22 cellular contexts compared by ENCODE assay signal in the genomic region with DNA sequence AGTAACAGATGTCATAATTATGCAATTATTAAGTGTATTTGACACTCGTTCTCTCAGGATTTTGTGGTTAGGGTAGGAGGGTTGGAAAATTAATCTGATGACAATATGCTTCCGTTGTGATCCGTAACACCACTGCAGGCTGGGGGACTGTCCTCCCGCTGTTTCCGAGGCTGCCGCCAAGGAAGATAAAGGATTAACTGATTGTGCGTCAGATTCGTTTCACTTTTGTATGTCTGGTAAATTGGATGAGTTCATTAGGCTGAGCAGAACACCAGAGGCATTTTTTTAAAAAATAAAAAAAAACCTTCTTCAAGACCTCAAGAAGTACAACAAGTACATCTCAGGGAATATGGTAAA.
DNase-seq lines count a peak whose midpoint lies in the region; ATAC-seq, FAIRE-seq and TF ChIP-seq lines count a peak whose summit lies in the region.
"Had no signal": no experiment of that assay in that cellular context is flagged by ENCODE, and none has a peak within 500 bp of the region (broad histone marks: within the 10 kb centered on the region; RNA-seq: fewer than 3 reads in every experiment).

No MANE protein-coding gene starts in this region.

- H2AFZ ChIP-seq in IMR-90 (replicated peaks; ENCODE audit: low read length, poor library complexity) (no peak overlapping the region), astrocyte (ENCODE audit: low read depth, low read length) (peak overlapping the region; percentile 41)

- no peak overlapping the region for H2BK120ac ChIP-seq in IMR-90 (ENCODE audit: low read depth, low read length)

- H3K4me3 ChIP-seq in IMR-90 (ENCODE audit: insufficient read depth, low read depth, low read length): peak overlapping the region; percentile 25; the same call in 1 of the 2 replicates
- no peak overlapping the region for H3K4me3 ChIP-seq in astrocyte (ENCODE audit: insufficient read depth, low read depth, low read length)
- no peak overlapping the region for H3K4me3 ChIP-seq in colonic mucosa
- H3K4me3 ChIP-seq: heart right ventricle, left lung, thoracic aorta had no signal

- H2BK20ac ChIP-seq in IMR-90 (ENCODE audit: low read depth, low read length): no peak overlapping the region

- H3K27ac Mint-ChIP-seq in astrocyte (ENCODE audit: unreplicated experiment): peak overlapping the region; percentile 35
- H3K27ac Mint-ChIP-seq: naive B cell had no signal

- no peaks in the 10 kb centered on the region for H3K36me3 ChIP-seq in IMR-90 (ENCODE audit: control insufficient read depth, insufficient read depth, low read length)
- H3K36me3 ChIP-seq in astrocyte (ENCODE audit: insufficient read depth, low read length): no peaks in the 10 kb centered on the region
- H3K36me3 ChIP-seq in colonic mucosa: no peaks in the 10 kb centered on the region
- H3K36me3 ChIP-seq: heart right ventricle, left lung, thoracic aorta had no signal

- BruUV-seq in IMR-90 (replicated peaks; lab: Mats Ljungman, UMichigan): no TSS peak

- peaks cover 2% of the 10 kb centered on the region for H3K36me3 Mint-ChIP-seq in astrocyte (ENCODE audit: low read depth, unreplicated experiment)
- H3K36me3 Mint-ChIP-seq: CD4-positive, CD25-positive, alpha-beta regulatory T cell; naive B cell had no signal

- intact Hi-C loops in IMR-90 (cut with micrococcal nuclease) (no loop called here), colonic mucosa (cut with DNase I) (no loop called here), Right ventricle myocardium inferior (cut with DNase I) (no loop called here)

- no peak overlapping the region for H2BK5ac ChIP-seq in IMR-90 (ENCODE audit: low read depth, low read length, poor library complexity, severe bottlenecking)

- H3K27me3 ChIP-seq in IMR-90 (ENCODE audit: control insufficient read depth, insufficient read depth, low read length) (no peaks in the 10 kb centered on the region), astrocyte (ENCODE audit: insufficient read depth, low read length) (no peaks in the 10 kb centered on the region), colonic mucosa (no peaks in the 10 kb centered on the region)

- H3K27ac ChIP-seq in IMR-90 (ENCODE audit: insufficient read depth, low read length) (no peak overlapping the region), astrocyte (ENCODE audit: low read depth, low read length) (no peak overlapping the region), colonic mucosa (no peak overlapping the region)
- H3K27ac ChIP-seq: heart right ventricle, left lung, thoracic aorta had no signal

- no peak for ATAC-seq in IMR-90 (ENCODE audit: low read depth)
- ATAC-seq in GM21825 (IDR thresholded peaks at IDR 0.05; ENCODE audit: unreplicated experiment): no peak
- ATAC-seq in Right ventricle myocardium inferior: no peak
- ATAC-seq: activated T-cell treated with anti-CD3 and anti-CD28 coated beads, Interleukin-2, amount 50 U/mL, for 4 hours; heart right ventricle; left lung had no signal

- no peak overlapping the region for H4K5ac ChIP-seq in IMR-90 (ENCODE audit: low read depth, low read length)

- no peak for TF ChIP-seq CTCF in IMR-90 (conservative IDR thresholded peaks at IDR 0.05; ENCODE audit: low read depth, low read length)
- TF ChIP-seq CTCF in astrocyte (IDR thresholded peaks at IDR 0.05; ENCODE audit: insufficient read depth, low read depth, low read length): no peak
- TF ChIP-seq CTCF in colonic mucosa (IDR thresholded peaks at IDR 0.05): no peak

- peak; percentile 55 for DNase-seq in DMS 273 (lab: John Stamatoyannopoulos, UW; ENCODE audit: unreplicated experiment)
- no peak for DNase-seq in IMR-90
- peak; percentile 39 for DNase-seq in astrocyte (ENCODE audit: low read depth)
- DNase-seq in kidney tubule cell (ENCODE audit: low spot score): peak; percentile 59
- DNase-seq in colonic mucosa: no peak
- no peak for DNase-seq in NCI-H1092 (lab: John Stamatoyannopoulos, UW)
- no peak for DNase-seq in Right ventricle myocardium inferior (ENCODE audit: missing footprints)
- DNase-seq: activated CD4-positive, alpha-beta T cell treated with anti-CD3 and anti-CD28 coated beads for 4 hours; activated T-cell treated with anti-CD3 and anti-CD28 coated beads, Interleukin-2, amount 50 U/mL, for 4 hours; CD4-positive, CD25-positive, alpha-beta regulatory T cell; cerebellar nuclear complex; heart right ventricle; left lung; naive B cell; NCI-H1048; NCI-H510A treated with DMSO at 0.1 percent for 48 hours; stimulated activated CD4-positive, alpha-beta T cell treated with anti-CD3 and anti-CD28 coated beads, Interleukin-2, amount 100 ng/mL, for 24 hours; T-helper 1 cell had no signal

- no peak overlapping the region for H3K14ac ChIP-seq in IMR-90 (replicated peaks; ENCODE audit: low read depth, low read length)

- no peak overlapping the region for H3K18ac ChIP-seq in IMR-90 (ENCODE audit: low read depth, low read length)

- H3K9me3 Mint-ChIP-seq in astrocyte (ENCODE audit: unreplicated experiment): peaks cover 2% of the 10 kb centered on the region

- no peak overlapping the region for H2BK15ac ChIP-seq in IMR-90 (ENCODE audit: low read depth, low read length)

- 0 out of 2 replicates have a peak, but pooled peaks cover 3% of the 10 kb centered on the region for H3K9me1 ChIP-seq in IMR-90 (ENCODE audit: insufficient read depth, low read length)

- dilution Hi-C loops in IMR-90 (cut with HindIII; ENCODE audit: low sequenced_read_pairs, unreplicated experiment): no loop called here

- POLR2A ChIA-PET in IMR-90 (lab: Charles Lee; ENCODE audit: unreplicated experiment): no interaction called here

- H4K8ac ChIP-seq in IMR-90 (ENCODE audit: low read depth in 2 of 2, low read length in 2 of 2): no peak overlapping the region

- H3K4me2 ChIP-seq in IMR-90 (ENCODE audit: low read depth, low read length): peak overlapping the region; percentile 96
- H3K4me2 ChIP-seq in astrocyte (ENCODE audit: low read length): peak overlapping the region; percentile 67

- H3K4me1 Mint-ChIP-seq in astrocyte (ENCODE audit: low read depth, unreplicated experiment): peaks cover 24% of the 10 kb centered on the region
- H3K4me1 Mint-ChIP-seq: CD4-positive, CD25-positive, alpha-beta regulatory T cell; naive B cell had no signal

- H3K27me3 Mint-ChIP-seq in astrocyte (ENCODE audit: low read depth, unreplicated experiment): peaks cover 16% of the 10 kb centered on the region
- H3K27me3 Mint-ChIP-seq: CD4-positive, CD25-positive, alpha-beta regulatory T cell had no signal

- H3K4ac ChIP-seq in IMR-90 (ENCODE audit: low read depth, low read length): no peak overlapping the region

- CTCF ChIA-PET in IMR-90 (lab: Yijun Ruan, JAX): no interaction called here

- FAIRE-seq in astrocyte (lab: Jason Lieb, UNC): no peak
- FAIRE-seq: endothelial cell of umbilical vein, HTR-8/SVneo had no signal

- H3K4me1 ChIP-seq in IMR-90 (ENCODE audit: control insufficient read depth, insufficient read depth, low read length) (no peaks in the 10 kb centered on the region), astrocyte (ENCODE audit: insufficient read depth, low read length) (no peaks in the 10 kb centered on the region), colonic mucosa (no peaks in the 10 kb centered on the region)
- H3K4me1 ChIP-seq: heart right ventricle, left lung had no signal

- H3K9ac ChIP-seq in IMR-90 (ENCODE audit: low read depth, low read length): no peak overlapping the region
- no peak overlapping the region for H3K9ac ChIP-seq in astrocyte (ENCODE audit: low read length)
- H3K9ac ChIP-seq in colonic mucosa (ENCODE audit: low read depth in 2 of 2, low read length in 2 of 2): no peak overlapping the region

- no peaks in the 10 kb centered on the region for H3K9me3 ChIP-seq in IMR-90 (ENCODE audit: control insufficient read depth, insufficient read depth, low read length)
- no peaks in the 10 kb centered on the region for H3K9me3 ChIP-seq in astrocyte (ENCODE audit: insufficient read depth, low read depth, low read length)
- no peaks in the 10 kb centered on the region for H3K9me3 ChIP-seq in colonic mucosa
- H3K9me3 ChIP-seq: heart right ventricle, left lung, thoracic aorta had no signal

- no peak for TF ChIP-seq POLR2A in IMR-90 (IDR thresholded peaks at IDR 0.05; ENCODE audit: low read depth, low read length)

- no peaks in the 10 kb centered on the region for H3K79me1 ChIP-seq in IMR-90 (ENCODE audit: low read depth in 1 of 2, low read length in 2 of 2)

- no peak overlapping the region for H3K23ac ChIP-seq in IMR-90 (ENCODE audit: low read depth, low read length)

- H3K79me2 ChIP-seq in astrocyte (ENCODE audit: insufficient read depth, low read length): no peaks in the 10 kb centered on the region

- no peak overlapping the region for H2AK5ac ChIP-seq in IMR-90 (ENCODE audit: low read depth, low read length)

- no peak overlapping the region for H4K91ac ChIP-seq in IMR-90 (ENCODE audit: insufficient read depth, low read depth, low read length)

- TF ChIP-seq RAD21 in IMR-90 (IDR thresholded peaks at IDR 0.05; ENCODE audit: low read length): no peak

- H2AK9ac ChIP-seq in IMR-90 (replicated peaks; ENCODE audit: low read depth, low read length, poor library complexity): no peak overlapping the region

- 14% methylated on average over 4 of the region's 8 CpGs; no CpG with 5 or more reads in 1 of the 2 experiments for WGBS in IMR-90 (ENCODE audit: extremely low coverage in 2 of 2, insufficient read length in 1 of 2), 2 experiments

- H4K20me1 ChIP-seq in IMR-90 (ENCODE audit: insufficient read depth, low read length) (no peaks in the 10 kb centered on the region), astrocyte (ENCODE audit: insufficient read depth, low read length) (no peaks in the 10 kb centered on the region)

- no peak overlapping the region for H3K56ac ChIP-seq in IMR-90 (ENCODE audit: extremely low read depth, insufficient read depth, low read length)

- no peak overlapping the region for H3K4me3 Mint-ChIP-seq in astrocyte (ENCODE audit: unreplicated experiment)
- H3K4me3 Mint-ChIP-seq: activated T-cell treated with anti-CD3 and anti-CD28 coated beads, Interleukin-2, amount 50 U/mL, for 4 hours; CD4-positive, CD25-positive, alpha-beta regulatory T cell; naive B cell had no signal

- in situ Hi-C loops in IMR-90 (cut with MboI; ENCODE audit: low sequenced_read_pairs): no loop called here

TF ChIP-seq in IMR-90, 13 proteins besides CTCF, POLR2A, EP300 and RAD21 (continues in another document):
- no peak for TF ChIP-seq RFX5 (IDR thresholded peaks at IDR 0.05; ENCODE audit: low read depth, low read length)
- TF ChIP-seq, protein P1, sequence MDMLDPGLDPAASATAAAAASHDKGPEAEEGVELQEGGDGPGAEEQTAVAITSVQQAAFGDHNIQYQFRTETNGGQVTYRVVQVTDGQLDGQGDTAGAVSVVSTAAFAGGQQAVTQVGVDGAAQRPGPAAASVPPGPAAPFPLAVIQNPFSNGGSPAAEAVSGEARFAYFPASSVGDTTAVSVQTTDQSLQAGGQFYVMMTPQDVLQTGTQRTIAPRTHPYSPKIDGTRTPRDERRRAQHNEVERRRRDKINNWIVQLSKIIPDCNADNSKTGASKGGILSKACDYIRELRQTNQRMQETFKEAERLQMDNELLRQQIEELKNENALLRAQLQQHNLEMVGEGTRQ (IDR thresholded peaks at IDR 0.05; ENCODE audit: low read depth, low read length): no peak

Comparison
In these comparisons a context has a peak if more than half of its experiments do, and no peak if none do; other contexts are left out.
1. DNase-seq: peak in DMS 273 (single experiment), astrocyte (single experiment) and kidney tubule cell (single experiment); none in IMR-90 (single experiment), colonic mucosa (single experiment), NCI-H1092 (single experiment) and Right ventricle myocardium inferior (single experiment).